In the genomic region with DNA sequence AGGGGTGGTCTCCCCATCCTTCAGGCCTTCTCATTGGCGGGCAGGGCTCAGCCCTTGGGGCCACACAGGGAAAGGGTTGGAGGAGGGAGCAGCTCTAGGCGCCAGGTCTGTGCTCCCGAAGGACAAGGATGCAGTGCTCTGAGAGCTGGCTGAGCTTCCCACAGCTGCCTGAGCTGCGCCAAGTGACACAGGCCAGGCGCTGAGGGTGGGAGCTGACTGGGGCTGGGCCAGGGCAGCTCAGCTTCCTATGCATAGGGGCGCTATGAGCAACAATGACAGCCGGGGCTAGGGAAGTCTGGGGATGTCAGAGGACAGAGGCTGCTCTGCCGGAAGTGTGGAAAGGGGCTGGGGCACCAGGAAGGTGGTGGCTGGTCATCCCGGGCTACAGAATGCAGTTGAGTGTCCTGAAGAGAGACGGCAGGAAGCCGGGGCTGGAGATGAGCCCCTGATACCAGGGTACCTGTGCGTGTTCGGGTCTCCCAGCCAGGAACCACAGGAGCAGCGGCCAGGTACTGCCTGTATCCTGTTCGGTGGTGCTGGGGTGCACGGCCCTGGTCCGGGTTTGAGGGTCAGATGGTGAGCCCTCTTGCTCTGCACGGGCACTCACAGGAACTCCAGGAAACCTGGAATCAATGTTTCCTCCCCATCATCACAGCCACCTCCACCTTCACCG, we compare ENCODE assay signal across 1 cellular context.
TF ChIP-seq lines count a peak whose summit lies in the region.

No MANE protein-coding gene starts in this region.

TF ChIP-seq in HepG2, 621 proteins besides CTCF, POLR2A, EP300 and RAD21 (continued from another document):
- TF ChIP-seq ZNF17 (CRISPR knock-in tag; IDR thresholded peaks at IDR 0.05) (no peak), HMG20B (CRISPR knock-in tag; conservative IDR thresholded peaks at IDR 0.05) (no peak), NR1H2 (CRISPR knock-in tag; IDR thresholded peaks at IDR 0.05; ENCODE audit: borderline replicate concordance, low read depth) (no peak), ZNF839 (CRISPR knock-in tag; IDR thresholded peaks at IDR 0.05; ENCODE audit: borderline replicate concordance) (no peak), ZBTB38 (CRISPR knock-in tag; IDR thresholded peaks at IDR 0.05) (no peak), ZNF878 (CRISPR knock-in tag; IDR thresholded peaks at IDR 0.05) (no peak), DPF2 (CRISPR knock-in tag; IDR thresholded peaks at IDR 0.05; ENCODE audit: borderline replicate concordance, low read depth) (no peak), BHLHE40 (IDR thresholded peaks at IDR 0.05; ENCODE audit: low read length) (no peak), ZNF766 (CRISPR knock-in tag; IDR thresholded peaks at IDR 0.05; ENCODE audit: borderline replicate concordance) (no peak), ZNF10 (CRISPR knock-in tag; IDR thresholded peaks at IDR 0.05; ENCODE audit: borderline replicate concordance, low read depth) (no peak), SP4 (CRISPR knock-in tag; IDR thresholded peaks at IDR 0.05) (no peak), GATAD1 (CRISPR knock-in tag; IDR thresholded peaks at IDR 0.05) (no peak)
- TF ChIP-seq, protein P1, sequence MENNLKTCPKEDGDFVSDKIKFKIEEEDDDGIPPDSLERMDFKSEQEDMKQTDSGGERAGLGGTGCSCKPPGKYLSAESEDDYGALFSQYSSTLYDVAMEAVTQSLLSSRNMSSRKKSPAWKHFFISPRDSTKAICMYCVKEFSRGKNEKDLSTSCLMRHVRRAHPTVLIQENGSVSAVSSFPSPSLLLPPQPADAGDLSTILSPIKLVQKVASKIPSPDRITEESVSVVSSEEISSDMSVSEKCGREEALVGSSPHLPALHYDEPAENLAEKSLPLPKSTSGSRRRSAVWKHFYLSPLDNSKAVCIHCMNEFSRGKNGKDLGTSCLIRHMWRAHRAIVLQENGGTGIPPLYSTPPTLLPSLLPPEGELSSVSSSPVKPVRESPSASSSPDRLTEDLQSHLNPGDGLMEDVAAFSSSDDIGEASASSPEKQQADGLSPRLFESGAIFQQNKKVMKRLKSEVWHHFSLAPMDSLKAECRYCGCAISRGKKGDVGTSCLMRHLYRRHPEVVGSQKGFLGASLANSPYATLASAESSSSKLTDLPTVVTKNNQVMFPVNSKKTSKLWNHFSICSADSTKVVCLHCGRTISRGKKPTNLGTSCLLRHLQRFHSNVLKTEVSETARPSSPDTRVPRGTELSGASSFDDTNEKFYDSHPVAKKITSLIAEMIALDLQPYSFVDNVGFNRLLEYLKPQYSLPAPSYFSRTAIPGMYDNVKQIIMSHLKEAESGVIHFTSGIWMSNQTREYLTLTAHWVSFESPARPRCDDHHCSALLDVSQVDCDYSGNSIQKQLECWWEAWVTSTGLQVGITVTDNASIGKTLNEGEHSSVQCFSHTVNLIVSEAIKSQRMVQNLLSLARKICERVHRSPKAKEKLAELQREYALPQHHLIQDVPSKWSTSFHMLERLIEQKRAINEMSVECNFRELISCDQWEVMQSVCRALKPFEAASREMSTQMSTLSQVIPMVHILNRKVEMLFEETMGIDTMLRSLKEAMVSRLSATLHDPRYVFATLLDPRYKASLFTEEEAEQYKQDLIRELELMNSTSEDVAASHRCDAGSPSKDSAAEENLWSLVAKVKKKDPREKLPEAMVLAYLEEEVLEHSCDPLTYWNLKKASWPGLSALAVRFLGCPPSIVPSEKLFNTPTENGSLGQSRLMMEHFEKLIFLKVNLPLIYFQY (CRISPR knock-in tag; IDR thresholded peaks at IDR 0.05; ENCODE audit: borderline replicate concordance) = no peak
- TF ChIP-seq, protein P2, sequence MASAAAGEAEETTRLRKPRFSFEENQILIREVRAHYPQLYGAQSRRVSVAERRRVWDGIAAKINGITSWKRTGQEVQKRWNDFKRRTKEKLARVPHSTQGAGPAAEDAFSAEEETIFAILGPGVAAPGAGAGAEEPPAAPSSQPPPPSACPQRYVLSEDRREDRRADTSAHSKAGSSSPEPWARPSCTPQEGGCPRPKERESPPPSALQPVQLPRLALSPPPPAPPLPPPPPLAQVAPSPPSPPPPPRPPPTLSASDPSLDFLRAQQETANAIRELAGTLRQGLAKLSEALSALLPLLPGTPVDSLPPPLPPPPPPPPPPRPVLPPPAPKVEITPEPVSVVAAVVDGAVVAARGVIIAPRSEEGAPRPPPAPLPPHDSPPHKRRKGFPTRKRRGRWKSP (CRISPR knock-in tag; IDR thresholded peaks at IDR 0.05) = no peak
